Comparison of ENCODE assay signal across 13 cellular contexts in genomic region chr10:21625623-21626229, GRCh38.
A peak's percentile ranks its signal among the peaks of the same experiment; 100 is the strongest.
DNase-seq lines count a peak whose midpoint lies in the region; ATAC-seq and TF ChIP-seq lines count a peak whose summit lies in the region.
"Had no signal": no experiment of that assay in that cellular context is flagged by ENCODE, and none has a peak within 500 bp of the region (broad histone marks: within the 10 kb centered on the region; RNA-seq: fewer than 3 reads in every experiment).

No MANE protein-coding gene starts in this region.

- H2AK5ac ChIP-seq in H9 (ENCODE audit: insufficient read length, low read length): no peak overlapping the region

- no peak overlapping the region for H3K27ac ChIP-seq in H9 (ENCODE audit: insufficient read length, low read depth, low read length)

- H3T11ph ChIP-seq in H9 (ENCODE audit: low read length): no peak overlapping the region

- H3K4ac ChIP-seq in H9 (ENCODE audit: low read depth, low read length): no peak overlapping the region

- peak overlapping the region; percentile 2 for H3K4me3 Mint-ChIP-seq in activated naive CD8-positive, alpha-beta T cell treated with anti-CD3 and anti-CD28 coated beads, Interleukin-2, amount 10 ng/mL, durations not matched to agents 7 days and 5 days
- no peak overlapping the region for H3K4me3 Mint-ChIP-seq in activated naive CD8-positive, alpha-beta T cell treated with anti-CD3 and anti-CD28 coated beads, Interleukin-2, amount 50 U/mL, for 24 hours
- H3K4me3 Mint-ChIP-seq in H9: no peak overlapping the region
- H3K4me3 Mint-ChIP-seq in activated CD8-positive, alpha-beta T cell treated with anti-CD3 and anti-CD28 coated beads for 36 hours: no peak overlapping the region
- H3K4me3 Mint-ChIP-seq in progenitor cell of endocrine pancreas (ENCODE audit: low read depth): no peak overlapping the region
- H3K4me3 Mint-ChIP-seq: CD4-positive, alpha-beta T cell had no signal

- no peak overlapping the region for H2AFZ ChIP-seq in H9 (ENCODE audit: low read length)

- H3K14ac ChIP-seq in H9 (ENCODE audit: insufficient read depth, low read length): no peak overlapping the region

- no peaks in the 10 kb centered on the region for H3K27me3 Mint-ChIP-seq in activated naive CD8-positive, alpha-beta T cell treated with anti-CD3 and anti-CD28 coated beads, Interleukin-2, amount 10 ng/mL, durations not matched to agents 7 days and 5 days
- no peaks in the 10 kb centered on the region for H3K27me3 Mint-ChIP-seq in activated naive CD8-positive, alpha-beta T cell treated with anti-CD3 and anti-CD28 coated beads, Interleukin-2, amount 50 U/mL, for 24 hours
- no peaks in the 10 kb centered on the region for H3K27me3 Mint-ChIP-seq in H9 (ENCODE audit: low read depth)
- no peaks in the 10 kb centered on the region for H3K27me3 Mint-ChIP-seq in activated CD8-positive, alpha-beta T cell treated with anti-CD3 and anti-CD28 coated beads for 36 hours
- no peaks in the 10 kb centered on the region for H3K27me3 Mint-ChIP-seq in progenitor cell of endocrine pancreas
- H3K27me3 Mint-ChIP-seq: CD4-positive, alpha-beta T cell had no signal

- no peak overlapping the region for H4K5ac ChIP-seq in H9 (ENCODE audit: insufficient read length, low read depth, low read length)

- CTCF ChIA-PET in activated CD8-positive, alpha-beta T cell treated with anti-CD3 and anti-CD28 coated beads for 36 hours (lab: Charles Lee): interaction anchor here (0.8 to 1.7 kb wide), 2 partner anchors 12 to 14 kb away, joined by 3 to 4 read pairs; no protein-coding TSS in a partner anchor

- no peak overlapping the region for H2BK15ac ChIP-seq in H9 (ENCODE audit: low read depth, low read length)

- H2BK12ac ChIP-seq in H9 (ENCODE audit: insufficient read length, low read depth, low read length): no peak overlapping the region

- H3K27ac Mint-ChIP-seq in activated naive CD8-positive, alpha-beta T cell treated with anti-CD3 and anti-CD28 coated beads, Interleukin-2, amount 10 ng/mL, durations not matched to agents 7 days and 5 days: peak overlapping the region; percentile 37
- H3K27ac Mint-ChIP-seq in activated naive CD8-positive, alpha-beta T cell treated with anti-CD3 and anti-CD28 coated beads, Interleukin-2, amount 50 U/mL, for 24 hours: no peak overlapping the region
- H3K27ac Mint-ChIP-seq in H9: peak overlapping the region in 2 of 3 experiments; percentile 0 to 17; a peak in 1 of 7 replicates
- peak overlapping the region; percentile 34 for H3K27ac Mint-ChIP-seq in activated CD8-positive, alpha-beta T cell treated with anti-CD3 and anti-CD28 coated beads for 36 hours
- peak overlapping the region; percentile 16 for H3K27ac Mint-ChIP-seq in progenitor cell of endocrine pancreas
- H3K27ac Mint-ChIP-seq: CD4-positive, alpha-beta T cell had no signal

- H3K23ac ChIP-seq in H9 (ENCODE audit: insufficient read length, low read depth, low read length): no peak overlapping the region

- no peak overlapping the region for H4K91ac ChIP-seq in H9 (ENCODE audit: insufficient read length, low read depth, low read length)

- ATAC-seq in activated naive CD8-positive, alpha-beta T cell treated with anti-CD3 and anti-CD28 coated beads, Interleukin-2, amount 10 ng/mL, durations not matched to agents 7 days and 5 days (ENCODE audit: low read depth): peak; percentile 88
- no peak for ATAC-seq in activated naive CD8-positive, alpha-beta T cell treated with anti-CD3 and anti-CD28 coated beads, Interleukin-2, amount 50 U/mL, for 24 hours
- no peak for ATAC-seq in activated CD8-positive, alpha-beta T cell treated with anti-CD3 and anti-CD28 coated beads for 36 hours

- no peak for DNase-seq in activated naive CD8-positive, alpha-beta T cell treated with anti-CD3 and anti-CD28 coated beads, Interleukin-2, amount 10 ng/mL, durations not matched to agents 7 days and 5 days
- DNase-seq in activated naive CD8-positive, alpha-beta T cell treated with anti-CD3 and anti-CD28 coated beads, Interleukin-2, amount 50 U/mL, for 24 hours: no peak
- DNase-seq in H9: no peak
- no peak for DNase-seq in activated CD8-positive, alpha-beta T cell treated with anti-CD3 and anti-CD28 coated beads for 36 hours
- DNase-seq in progenitor cell of endocrine pancreas (ENCODE audit: low spot score, unreplicated experiment): no peak
- no peak for DNase-seq in stimulated activated CD4-positive, alpha-beta T cell treated with anti-CD3 and anti-CD28 coated beads, Interleukin-4, amount 100 ng/mL, for 4 hours
- no peak for DNase-seq in SK-N-DZ (ENCODE audit: low spot score)
- DNase-seq: ACHN; CD4-positive, alpha-beta T cell; Karpas-422; NCI-H187 treated with DMSO at 0.1 percent for 48 hours; NCI-H2171; NCI-H510A had no signal

- no peaks in the 10 kb centered on the region for H3K27me3 ChIP-seq in H9 (ENCODE audit: insufficient read depth, low read length)

- H2BK20ac ChIP-seq in H9 (ENCODE audit: low read depth, low read length, poor library complexity, severe bottlenecking): no peak overlapping the region

- no peak overlapping the region for H2BK120ac ChIP-seq in H9 (ENCODE audit: low read depth, low read length, poor library complexity, severe bottlenecking)

- peaks cover 54% of the 10 kb centered on the region for H3K36me3 Mint-ChIP-seq in activated naive CD8-positive, alpha-beta T cell treated with anti-CD3 and anti-CD28 coated beads, Interleukin-2, amount 10 ng/mL, durations not matched to agents 7 days and 5 days
- peaks cover 38% of the 10 kb centered on the region for H3K36me3 Mint-ChIP-seq in activated naive CD8-positive, alpha-beta T cell treated with anti-CD3 and anti-CD28 coated beads, Interleukin-2, amount 50 U/mL, for 24 hours (ENCODE audit: low read depth)
- H3K36me3 Mint-ChIP-seq in H9 (ENCODE audit: insufficient read depth in 1 of 3, low read depth in 3 of 3) (peaks cover 11 to 42% (median 28%) of the 10 kb centered on the region in 3 experiments; a peak in 5 of 7 replicates), progenitor cell of endocrine pancreas (ENCODE audit: insufficient read depth) (peaks cover 23% of the 10 kb centered on the region)
- H3K36me3 Mint-ChIP-seq in activated CD8-positive, alpha-beta T cell treated with anti-CD3 and anti-CD28 coated beads for 36 hours (ENCODE audit: low read depth): peaks cover 37% of the 10 kb centered on the region

- intact Hi-C loops in activated CD8-positive, alpha-beta T cell treated with anti-CD3 and anti-CD28 coated beads for 36 hours (cut with micrococcal nuclease): no loop called here

- WGBS in H9 (ENCODE audit: extremely low coverage, insufficient read length, low lambda C conversion rate): no CpG with 5 or more reads among the region's 3 CpGs

- H2BK5ac ChIP-seq in H9 (ENCODE audit: insufficient read length, low read length): no peak overlapping the region

- H4K20me1 ChIP-seq in H9 (ENCODE audit: control insufficient read depth, insufficient read depth, insufficient read length): no peaks in the 10 kb centered on the region

- peaks cover 18% of the 10 kb centered on the region for H3K4me1 Mint-ChIP-seq in activated naive CD8-positive, alpha-beta T cell treated with anti-CD3 and anti-CD28 coated beads, Interleukin-2, amount 10 ng/mL, durations not matched to agents 7 days and 5 days
- peaks cover 10% of the 10 kb centered on the region for H3K4me1 Mint-ChIP-seq in activated naive CD8-positive, alpha-beta T cell treated with anti-CD3 and anti-CD28 coated beads, Interleukin-2, amount 50 U/mL, for 24 hours
- H3K4me1 Mint-ChIP-seq in H9 (no peaks in the 10 kb centered on the region), progenitor cell of endocrine pancreas (ENCODE audit: low read depth) (peaks cover 12% of the 10 kb centered on the region)
- H3K4me1 Mint-ChIP-seq in activated CD8-positive, alpha-beta T cell treated with anti-CD3 and anti-CD28 coated beads for 36 hours (ENCODE audit: low read depth): peaks cover 25% of the 10 kb centered on the region

- POLR2A ChIA-PET in activated naive CD8-positive, alpha-beta T cell treated with anti-CD3 and anti-CD28 coated beads, Interleukin-2, amount 10 ng/mL, durations not matched to agents 7 days and 5 days (lab: Charles Lee): interaction anchor here (1.2 kb wide), 1 partner anchor 92 kb away, joined by 3 read pairs; the partner anchor contains the start of gene MLLT10
- POLR2A ChIA-PET in activated CD8-positive, alpha-beta T cell treated with anti-CD3 and anti-CD28 coated beads for 36 hours (lab: Charles Lee): no interaction called here

- no peaks in the 10 kb centered on the region for H3K9me3 ChIP-seq in H9 (ENCODE audit: control insufficient read depth, low read depth, low read length)

- no peaks in the 10 kb centered on the region for H3K23me2 ChIP-seq in H9 (ENCODE audit: insufficient read length, low read depth, low read length, poor library complexity, severe bottlenecking)

- no peak overlapping the region for H4K8ac ChIP-seq in H9 (replicated peaks; ENCODE audit: insufficient read length, low read depth, low read length)

- no peak overlapping the region for H3K4me2 ChIP-seq in H9 (ENCODE audit: insufficient read depth, insufficient read length, low read length)

- H3K9me3 Mint-ChIP-seq in activated naive CD8-positive, alpha-beta T cell treated with anti-CD3 and anti-CD28 coated beads, Interleukin-2, amount 10 ng/mL, durations not matched to agents 7 days and 5 days: no peaks in the 10 kb centered on the region
- no peaks in the 10 kb centered on the region for H3K9me3 Mint-ChIP-seq in activated naive CD8-positive, alpha-beta T cell treated with anti-CD3 and anti-CD28 coated beads, Interleukin-2, amount 50 U/mL, for 24 hours
- H3K9me3 Mint-ChIP-seq in H9 (no peaks in the 10 kb centered on the region), progenitor cell of endocrine pancreas (ENCODE audit: low read depth) (no peaks in the 10 kb centered on the region)
- H3K9me3 Mint-ChIP-seq in activated CD8-positive, alpha-beta T cell treated with anti-CD3 and anti-CD28 coated beads for 36 hours: no peaks in the 10 kb centered on the region
- H3K9me3 Mint-ChIP-seq: CD4-positive, alpha-beta T cell had no signal

- no peaks in the 10 kb centered on the region for H3K79me1 ChIP-seq in H9 (ENCODE audit: insufficient read depth, low read depth, low read length, poor library complexity, severe bottlenecking)

- no peak overlapping the region for H3K56ac ChIP-seq in H9 (ENCODE audit: insufficient read length, low read depth, low read length)

- H3K18ac ChIP-seq in H9 (ENCODE audit: insufficient read length, low read depth, low read length): no peak overlapping the region

- no peaks in the 10 kb centered on the region for H3K79me2 ChIP-seq in H9 (ENCODE audit: insufficient read depth, low read length)

- no peaks in the 10 kb centered on the region; the same call in 1 of the 2 replicates for H3K4me1 ChIP-seq in H9 (ENCODE audit: insufficient read depth, low read length)

- TF ChIP-seq CTCF in H9 (conservative IDR thresholded peaks at IDR 0.05) (no peak), progenitor cell of endocrine pancreas (IDR thresholded peaks at IDR 0.05; ENCODE audit: unreplicated experiment) (no peak)
- no peak for TF ChIP-seq CTCF in activated CD8-positive, alpha-beta T cell treated with anti-CD3 and anti-CD28 coated beads for 36 hours (IDR thresholded peaks at IDR 0.05)

- no peak overlapping the region for H3K9ac ChIP-seq in H9 (ENCODE audit: extremely low read depth, insufficient read length, low read length)
